ENCODE assay signal across 7 cellular contexts in the genomic region with DNA sequence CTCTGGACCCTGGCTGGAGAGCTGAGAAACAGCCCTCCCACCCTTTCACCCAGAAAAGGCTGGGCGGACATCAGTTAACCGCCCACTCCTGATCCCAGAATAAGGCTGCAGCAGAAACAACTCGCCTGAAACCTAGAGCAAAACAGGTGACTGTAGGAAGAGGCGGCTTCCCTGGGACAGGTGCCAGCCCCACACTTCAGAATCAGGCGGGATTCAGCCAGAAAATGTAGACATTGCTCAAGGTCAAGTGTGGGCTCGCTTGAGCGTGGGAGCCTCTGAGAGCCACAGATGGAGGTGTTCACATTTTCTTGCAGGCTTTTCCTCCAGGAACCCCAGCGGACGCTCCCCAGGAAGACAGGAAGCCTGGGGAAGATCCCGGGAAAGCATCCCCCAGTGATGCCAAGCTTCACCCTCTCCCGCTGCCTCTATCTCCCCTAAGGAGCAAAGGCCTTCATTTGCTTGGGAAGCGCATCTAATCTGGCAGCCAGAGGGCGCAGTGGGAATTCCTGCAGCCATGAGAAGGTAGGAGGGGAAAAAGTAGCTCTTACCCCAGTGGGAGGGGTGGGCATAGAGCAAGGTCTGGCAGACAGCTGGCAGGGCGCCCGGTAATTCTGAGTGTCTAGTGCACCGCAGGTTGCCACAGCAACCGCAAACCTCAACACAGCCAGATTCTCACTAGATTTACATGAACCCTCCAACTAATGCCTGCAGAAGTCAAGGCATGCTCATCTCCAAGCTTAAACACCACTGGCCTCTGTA.
DNase-seq lines count a peak whose midpoint lies in the region; ATAC-seq and TF ChIP-seq lines count a peak whose summit lies in the region.

No MANE protein-coding gene starts in this region.

- H3K4me1 ChIP-seq in right atrium auricular region, result no peaks in the 10 kb centered on the region
- no peaks in the 10 kb centered on the region for H3K4me1 ChIP-seq in smooth muscle cell (ENCODE audit: low read depth)
- no peaks in the 10 kb centered on the region for H3K4me1 ChIP-seq in gastroesophageal sphincter

- H3K79me2 ChIP-seq in smooth muscle cell (ENCODE audit: low read depth), result no peaks in the 10 kb centered on the region

- no peaks in the 10 kb centered on the region for H3K36me3 ChIP-seq in H7 (replicated peaks; ENCODE audit: control insufficient read depth, insufficient read depth, low read length)
- H3K36me3 ChIP-seq in right atrium auricular region, result no peaks in the 10 kb centered on the region
- H3K36me3 ChIP-seq in smooth muscle cell (ENCODE audit: low read depth), result no peaks in the 10 kb centered on the region
- H3K36me3 ChIP-seq in gastroesophageal sphincter, result no peaks in the 10 kb centered on the region

- DNase-seq in H7 (peak; percentile 88), NCI-H146 treated with DMSO at 0.1 percent for 48 hours (lab: John Stamatoyannopoulos, UW; ENCODE audit: unreplicated experiment) (peak; percentile 39), SW480 (ENCODE audit: low spot score) (peak; percentile 55), right atrium auricular region (ENCODE audit: low spot score) (no peak), smooth muscle cell (lab: John Stamatoyannopoulos, UW; ENCODE audit: unreplicated experiment) (peak; percentile 37), HPDE6-E6E7 (ENCODE audit: extremely low spot score) (no peak)

- H3K27ac ChIP-seq in right atrium auricular region, result no peak overlapping the region
- no peak overlapping the region for H3K27ac ChIP-seq in smooth muscle cell (ENCODE audit: low read depth)
- no peak overlapping the region for H3K27ac ChIP-seq in gastroesophageal sphincter

- H4K20me1 ChIP-seq in smooth muscle cell (ENCODE audit: low read depth), result no peaks in the 10 kb centered on the region

- no peak for ATAC-seq in gastroesophageal sphincter

- no peaks in the 10 kb centered on the region for H3K9me3 ChIP-seq in right atrium auricular region
- no peaks in the 10 kb centered on the region for H3K9me3 ChIP-seq in smooth muscle cell (replicated peaks; ENCODE audit: low read depth)
- H3K9me3 ChIP-seq in gastroesophageal sphincter, result no peaks in the 10 kb centered on the region

- H3F3A ChIP-seq in smooth muscle cell (ENCODE audit: low read depth), result no peaks in the 10 kb centered on the region

- no peak overlapping the region for H3K4me3 ChIP-seq in H7 (ENCODE audit: insufficient read depth, low read depth, low read length)
- no peak overlapping the region for H3K4me3 ChIP-seq in right atrium auricular region
- no peak overlapping the region for H3K4me3 ChIP-seq in smooth muscle cell
- no peak overlapping the region for H3K4me3 ChIP-seq in gastroesophageal sphincter

- no peak overlapping the region for H3K4me2 ChIP-seq in smooth muscle cell

- H3K27me3 ChIP-seq in H7 (ENCODE audit: control insufficient read depth, insufficient read depth, low read length), result peaks cover 2% of the 10 kb centered on the region; the same call in 1 of the 2 replicates
- H3K27me3 ChIP-seq in right atrium auricular region, result no peaks in the 10 kb centered on the region
- H3K27me3 ChIP-seq in smooth muscle cell (ENCODE audit: low read depth), result no peaks in the 10 kb centered on the region
- no peaks in the 10 kb centered on the region for H3K27me3 ChIP-seq in gastroesophageal sphincter

- TF ChIP-seq POLR2A in gastroesophageal sphincter (IDR thresholded peaks at IDR 0.05), result no peak

- H2AFZ ChIP-seq in smooth muscle cell (ENCODE audit: low read depth), result no peak overlapping the region

- 63% methylated on average over 17 of the region's 17 CpGs for WGBS in smooth muscle cell (ENCODE audit: low lambda C conversion rate)
- 55 to 76% methylated on average over 4 of the region's 17 CpGs for WGBS in gastroesophageal sphincter (ENCODE audit: low coverage in 1 of 2), 2 donors

- TF ChIP-seq CTCF in right atrium auricular region (IDR thresholded peaks at IDR 0.05) (peak; percentile 35 to 72), smooth muscle cell (IDR thresholded peaks at IDR 0.05; ENCODE audit: borderline replicate concordance, insufficient read depth, poor library complexity, severe bottlenecking) (peak; percentile 55), gastroesophageal sphincter (IDR thresholded peaks at IDR 0.05) (peak in 2 of 4 experiments; percentile 25 to 53)

- H3K9ac ChIP-seq in smooth muscle cell (ENCODE audit: low read depth), result no peak overlapping the region

- TF ChIP-seq EP300 in gastroesophageal sphincter (IDR thresholded peaks at IDR 0.05), result no peak

Comparison
In these comparisons a context has a peak if more than half of its experiments do, and no peak if none do; other contexts are left out.
1. DNase-seq: peak in H7 (single experiment), NCI-H146 treated with DMSO at 0.1 percent for 48 hours (single experiment), SW480 (single experiment) and smooth muscle cell (single experiment); none in right atrium auricular region (single experiment) and HPDE6-E6E7 (single experiment).